In the genomic region with DNA sequence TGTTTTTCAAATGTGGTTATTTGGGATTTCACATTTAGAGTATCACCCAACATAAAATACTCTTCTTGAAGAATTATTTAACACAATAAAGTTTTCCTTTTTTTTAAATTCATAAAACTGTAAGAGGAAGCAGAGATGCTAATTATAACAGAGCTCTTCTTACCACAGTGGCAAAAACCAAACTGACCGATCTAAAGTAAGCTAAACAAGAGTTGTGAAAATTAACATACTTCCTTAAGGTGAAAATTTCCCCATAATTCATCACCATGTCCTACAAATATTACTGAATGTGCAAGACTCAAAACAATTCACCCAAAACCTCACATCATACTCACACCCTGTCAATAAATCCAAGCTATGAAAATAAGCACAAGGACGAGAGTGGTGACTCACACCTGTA, we compare ENCODE assay signal across 22 cellular contexts. TPM values are rescaled to one million over a fixed set of nuclear protein-coding genes. Genes with fewer than 3 reads are reported as not detected.
DNase-seq lines count a peak whose midpoint lies in the region; ATAC-seq and TF ChIP-seq lines count a peak whose summit lies in the region.
"Had no signal": no experiment of that assay in that cellular context is flagged by ENCODE, and none has a peak within 500 bp of the region (broad histone marks: within the 10 kb centered on the region; RNA-seq: fewer than 3 reads in every experiment).

No MANE protein-coding gene starts in this region.

- H4K20me1 ChIP-seq in HCT116 (ENCODE audit: insufficient read depth): 0 out of 2 replicates have a peak, but pooled peaks cover 6% of the 10 kb centered on the region

- H2AFZ ChIP-seq in HCT116 (ENCODE audit: low read depth, low read length, poor library complexity, severe bottlenecking): no peak overlapping the region

- BruUV-seq in HCT116 (replicated peaks; lab: Mats Ljungman, UMichigan): no TSS peak

- no peak for DNase-seq in HCT116 (ENCODE audit: low read depth, low spot score)
- peak; percentile 83 for DNase-seq in NOMO-1 treated with DMSO at 0.1 percent for 48 hours (lab: John Stamatoyannopoulos, UW; ENCODE audit: unreplicated experiment)
- DNase-seq in dorsolateral prefrontal cortex: no peak
- no peak for DNase-seq in substantia nigra (lab: John Stamatoyannopoulos, UW)
- no peak for DNase-seq in germinal center (ENCODE audit: low spot score)
- no peak for DNase-seq in GM03348 (ENCODE audit: low spot score)
- no peak for DNase-seq in stimulated activated CD4-positive, alpha-beta T cell treated with anti-CD3 and anti-CD28 coated beads, Interleukin-2, amount 100 ng/mL, for 24 hours
- DNase-seq: ACHN; Calu3; CD8-positive, alpha-beta memory T cell; DMS153; H7; HFFc6; Karpas-422; NCI-H1092 treated with DMSO at 0.1 percent for 48 hours; NCI-H1436 treated with DMSO at 0.1 percent for 48 hours; NCI-H2029; NCI-H2227 treated with DMSO at 0.1 percent for 48 hours; NCI-H510A; NCI-H748 treated with DMSO at 0.1 percent for 48 hours; Right ventricle myocardium superior had no signal

- H3K27me3 ChIP-seq in HCT116 (ENCODE audit: insufficient read depth, low read length): no peaks in the 10 kb centered on the region
- H3K27me3 ChIP-seq in dorsolateral prefrontal cortex: no peaks in the 10 kb centered on the region
- H3K27me3 ChIP-seq: BLaER1 had no signal

- CTCF ChIA-PET in HCT116 (lab: Charles Lee): no interaction called here

- H3K4me1 ChIP-seq in HCT116 (ENCODE audit: control insufficient read depth in 1 of 2, insufficient read depth in 2 of 2, low read length in 2 of 2): peaks cover 0 to 29% of the 10 kb centered on the region in 2 experiments; a peak in 2 of 4 replicates

- TF ChIP-seq RAD21 in HCT116 (IDR thresholded peaks at IDR 0.05; ENCODE audit: low read depth): no peak

- TF ChIP-seq POLR2A in HCT116 (IDR thresholded peaks at IDR 0.05; ENCODE audit: borderline replicate concordance, extremely low read depth, insufficient read depth, insufficient read length): no peak

- H3K36me3 ChIP-seq in HCT116 (ENCODE audit: control insufficient read depth in 1 of 2, insufficient read depth in 2 of 2, low read length in 2 of 2): no peaks in the 10 kb centered on the region

- no peaks in the 10 kb centered on the region for H3K9me2 ChIP-seq in HCT116 (ENCODE audit: insufficient read depth)

- H3K27ac ChIP-seq in HCT116 (ENCODE audit: low read depth, low read length) (no peak overlapping the region), dorsolateral prefrontal cortex (peak overlapping the region in 32 of 59 donors; percentile 1 to 99 (median 96)), substantia nigra (ENCODE audit: low read depth, low read length, poor library complexity, severe bottlenecking) (peak overlapping the region; percentile 17)
- H3K27ac ChIP-seq: BLaER1 had no signal

- intact Hi-C loops in HCT116 (cut with micrococcal nuclease): loop anchor here (1.0 kb wide), 1 partner anchor 34 kb away; no protein-coding TSS in a partner anchor
- intact Hi-C loops in dorsolateral prefrontal cortex (cut with DNase I): loop anchor here in 1 of 2 donors (5.0 kb wide), 1 partner anchor 36 kb away; no protein-coding TSS in a partner anchor

- RAD21 ChIA-PET in HCT116 (lab: Charles Lee; ENCODE audit: low non-redundant PET in 1 of 2, low total read pairs in 2 of 2, uncharacterized antibody in 2 of 2, unreplicated experiment in 2 of 2): no interaction called here

- no peaks in the 10 kb centered on the region for H3K9me3 ChIP-seq in HCT116 (ENCODE audit: control insufficient read depth in 1 of 2, insufficient read depth in 1 of 2, low read depth in 1 of 2, low read length in 2 of 2)
- H3K9me3 ChIP-seq: BLaER1 had no signal

- H3K9ac ChIP-seq in HCT116 (ENCODE audit: low read length): no peak overlapping the region
- H3K9ac ChIP-seq: BLaER1 had no signal

- no peak for ATAC-seq in HCT116

- POLR2A ChIA-PET in HCT116 (lab: Charles Lee): no interaction called here

- H3K4me3 ChIP-seq in HCT116 (replicated peaks in 1 of 2; ENCODE audit: low read depth in 1 of 2, low read length in 2 of 2) (no peak overlapping the region), dorsolateral prefrontal cortex (no peak overlapping the region)
- H3K4me3 ChIP-seq: BLaER1 had no signal

- peaks cover 78% of the 10 kb centered on the region for H3K79me2 ChIP-seq in HCT116 (ENCODE audit: insufficient read depth, low read length)

- H3K4me2 ChIP-seq in HCT116 (ENCODE audit: low read length): peak overlapping the region; percentile 29; the same call in 1 of the 2 replicates
- H3K4me2 ChIP-seq: BLaER1 had no signal

- TF ChIP-seq CTCF in HCT116 (IDR thresholded peaks at IDR 0.05 in 2 of 3, conservative IDR thresholded peaks at IDR 0.05 in 1 of 3; ENCODE audit: borderline replicate concordance in 1 of 3, insufficient read depth in 1 of 3, low read depth in 2 of 3, low read length in 2 of 3) (no peak), dorsolateral prefrontal cortex (IDR thresholded peaks at IDR 0.05 in 54 of 56, conservative IDR thresholded peaks at IDR 0.05 in 2 of 56; ENCODE audit: low read depth in 1 of 56, partially characterized antibody in 56 of 56) (no peak)

TF ChIP-seq in HCT116, 20 proteins besides CTCF, POLR2A, EP300 and RAD21:
- TF ChIP-seq FOSL1 (IDR thresholded peaks at IDR 0.05; ENCODE audit: low read depth) (0 out of 2 replicates have a peak, but pooled peaks have one; percentile 16), CBX3 (IDR thresholded peaks at IDR 0.05; ENCODE audit: low read depth) (no peak), EZH2phosphoT487 (IDR thresholded peaks at IDR 0.05; ENCODE audit: borderline replicate concordance) (no peak)

RNA-seq across cellular contexts. Expression of a gene that starts 38.6 kb away (rescaled TPM):
- total RNA-seq in HCT116 (2021; ENCODE audit: unreplicated experiment): 48.6 TPM
- polyA plus RNA-seq in HCT116 (2012): 59.6 and 69.9 TPM in 2 replicates
- 100 to 1,000 TPM; 128 to 331 (median 174) TPM for total RNA-seq in dorsolateral prefrontal cortex
